14 cellular contexts compared by ENCODE assay signal in the genomic region with DNA sequence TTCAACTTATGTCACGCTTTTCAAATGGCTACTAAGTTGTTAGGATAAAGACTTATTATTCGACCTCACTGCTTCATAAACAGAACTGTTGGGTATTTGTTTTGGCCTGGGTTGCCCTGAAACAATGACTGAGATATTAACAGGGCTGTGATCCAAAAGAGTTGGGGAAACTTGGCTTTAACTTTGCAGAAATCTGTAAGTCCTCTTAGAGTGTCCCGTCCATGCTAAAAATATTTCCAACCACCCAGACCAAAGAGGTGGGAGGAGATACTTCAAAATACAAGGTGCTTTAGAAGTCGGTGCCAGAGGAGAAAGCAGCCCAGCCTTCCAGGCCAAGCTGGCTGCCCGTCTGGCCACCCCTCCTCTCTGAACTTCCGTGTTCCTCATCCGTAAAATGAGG. TPM values are rescaled to one million over a fixed set of nuclear protein-coding genes. Genes with fewer than 3 reads are reported as not detected.
A peak's percentile ranks its signal among the peaks of the same experiment; 100 is the strongest.
DNase-seq lines count a peak whose midpoint lies in the region; ATAC-seq and TF ChIP-seq lines count a peak whose summit lies in the region.
"Had no signal": no experiment of that assay in that cellular context is flagged by ENCODE, and none has a peak within 500 bp of the region (broad histone marks: within the 10 kb centered on the region; RNA-seq: fewer than 3 reads in every experiment).

No MANE protein-coding gene starts in this region.

- peak; percentile 59 for ATAC-seq in SK-N-SH treated with all-trans-retinoic acid at 6 μM for 48 hours
- no peak for ATAC-seq in HG03460 (IDR thresholded peaks at IDR 0.05; ENCODE audit: unreplicated experiment)
- no peak for ATAC-seq in HG02678 (IDR thresholded peaks at IDR 0.05; ENCODE audit: unreplicated experiment)

- intact Hi-C loops in A673 (cut with micrococcal nuclease; ENCODE audit: unreplicated experiment) (loop anchor here (5.0 kb wide), 1 partner anchor 109 kb away; no protein-coding TSS in a partner anchor), Calu3 (cut with micrococcal nuclease; ENCODE audit: unreplicated experiment) (loop anchor here (1.0 to 2.0 kb wide), 2 partner anchors 37 to 107 kb away; no protein-coding TSS in a partner anchor)

- peaks cover 78% of the 10 kb centered on the region for H3K36me3 Mint-ChIP-seq in Calu3 (ENCODE audit: insufficient read depth, unreplicated experiment)

- H3K4me1 ChIP-seq in BLaER1: peaks cover 40% of the 10 kb centered on the region
- peaks cover 4% of the 10 kb centered on the region for H3K4me1 ChIP-seq in A673 (ENCODE audit: insufficient read depth, low read length, poor library complexity, severe bottlenecking)

- H3K27me3 ChIP-seq in BLaER1 (no peaks in the 10 kb centered on the region), A673 (replicated peaks; ENCODE audit: insufficient read depth, low read depth, low read length, poor library complexity) (no peaks in the 10 kb centered on the region)

- POLR2A ChIA-PET in A673 (lab: Charles Lee; ENCODE audit: low non-redundant PET): interaction anchor here (0.6 kb wide), 2 partner anchors 38 to 77 kb away, joined by 3 to 5 read pairs; no protein-coding TSS in a partner anchor

- no peaks in the 10 kb centered on the region for H3K27me3 Mint-ChIP-seq in Calu3 (ENCODE audit: unreplicated experiment)
- H3K27me3 Mint-ChIP-seq: CD4-positive, alpha-beta memory T cell had no signal

- H3K4me3 Mint-ChIP-seq in Calu3 (ENCODE audit: low read depth, unreplicated experiment): no peak overlapping the region
- H3K4me3 Mint-ChIP-seq: CD4-positive, alpha-beta memory T cell had no signal

- no peak overlapping the region for H3K27ac Mint-ChIP-seq in Calu3 (ENCODE audit: unreplicated experiment)

- no TSS peak for BruUV-seq in A673 (replicated peaks; lab: Mats Ljungman, UMichigan)
- no TSS peak for BruUV-seq in Calu3 (replicated peaks; lab: Mats Ljungman, UMichigan)

- peaks cover 13% of the 10 kb centered on the region for H3K4me1 Mint-ChIP-seq in Calu3 (ENCODE audit: low read depth, unreplicated experiment)

- H3K4me2 ChIP-seq in BLaER1: peak overlapping the region; percentile 57; the same call in 1 of the 2 replicates

- no peaks in the 10 kb centered on the region for H3K9me3 Mint-ChIP-seq in Calu3 (ENCODE audit: low read depth, unreplicated experiment)
- H3K9me3 Mint-ChIP-seq: CD4-positive, alpha-beta memory T cell had no signal

- H3K36me3 ChIP-seq in BLaER1 (peaks cover 65% of the 10 kb centered on the region), A673 (ENCODE audit: insufficient read depth, low read length, poor library complexity, severe bottlenecking) (no peaks in the 10 kb centered on the region)

- no peak for TF ChIP-seq CTCF in fibroblast of the aortic adventitia (IDR thresholded peaks at IDR 0.05; ENCODE audit: insufficient read depth, low read length)
- no peak for TF ChIP-seq CTCF in A673 (conservative IDR thresholded peaks at IDR 0.05; ENCODE audit: low read depth, low read length)
- TF ChIP-seq CTCF in Calu3 (IDR thresholded peaks at IDR 0.05; ENCODE audit: unreplicated experiment): no peak

- no peaks in the 10 kb centered on the region for H3K9me3 ChIP-seq in BLaER1
- no peaks in the 10 kb centered on the region for H3K9me3 ChIP-seq in A673 (ENCODE audit: low read depth, low read length, poor library complexity, severe bottlenecking)

- peaks cover 14% of the 10 kb centered on the region; the same call in 1 of the 2 replicates for H4K20me1 ChIP-seq in BLaER1

- H3K27ac ChIP-seq in BLaER1 (no peak overlapping the region), A673 (ENCODE audit: low read depth, low read length, poor library complexity, severe bottlenecking) (no peak overlapping the region)

- DNase-seq in fibroblast of the aortic adventitia (ENCODE audit: low read depth): peak; percentile 95
- DNase-seq in pons (ENCODE audit: low spot score): peak; percentile 19
- no peak for DNase-seq in A673 (ENCODE audit: low spot score)
- DNase-seq in Calu3: no peak
- DNase-seq: activated CD4-positive, CD25-positive, alpha-beta regulatory T cell treated with anti-CD3 and anti-CD28 coated beads, Interleukin-2, amount 50 U/mL, for 72 hours; CD4-positive, alpha-beta memory T cell; mammary epithelial cell; NCI-H187 treated with DMSO at 0.1 percent for 48 hours had no signal

- CTCF ChIA-PET in A673 (lab: Charles Lee) (interaction anchor here (1.7 kb wide), 1 partner anchor 107 kb away, joined by 14 read pairs; no protein-coding TSS in a partner anchor), Calu3 (lab: Charles Lee) (interaction anchor here (0.5 to 2.8 kb wide), 17 partner anchors 9 to 155 kb away, joined by 3 to 49 read pairs (median 7); a partner anchor contains a TSS)

- H3K4me3 ChIP-seq in BLaER1 (no peak overlapping the region), fibroblast of the aortic adventitia (ENCODE audit: low read depth, low read length) (no peak overlapping the region), A673 (ENCODE audit: low read depth, low read length, poor library complexity, severe bottlenecking) (no peak overlapping the region)
- H3K4me3 ChIP-seq: skin epidermis had no signal

- no peak overlapping the region for H3K9ac ChIP-seq in BLaER1

TF ChIP-seq in SK-N-SH treated with all-trans-retinoic acid at 6 μM for 48 hours, 23 proteins besides CTCF, POLR2A, EP300 and RAD21:
- TF ChIP-seq ZFP30 (CRISPR knock-in tag; IDR thresholded peaks at IDR 0.05) (no peak), SNAI2 (CRISPR knock-in tag; IDR thresholded peaks at IDR 0.05) (no peak), TCF4 (CRISPR knock-in tag; IDR thresholded peaks at IDR 0.05; ENCODE audit: borderline replicate concordance) (no peak), ZNF8 (CRISPR knock-in tag; IDR thresholded peaks at IDR 0.05) (no peak), ISL1 (CRISPR knock-in tag; IDR thresholded peaks at IDR 0.05) (no peak), TOX (CRISPR knock-in tag; IDR thresholded peaks at IDR 0.05; ENCODE audit: borderline replicate concordance) (no peak), OSR1 (CRISPR knock-in tag; IDR thresholded peaks at IDR 0.05) (no peak), RARB (CRISPR knock-in tag; IDR thresholded peaks at IDR 0.05) (no peak), PPARA (CRISPR knock-in tag; IDR thresholded peaks at IDR 0.05; ENCODE audit: borderline replicate concordance) (no peak)
- TF ChIP-seq, protein P1, sequence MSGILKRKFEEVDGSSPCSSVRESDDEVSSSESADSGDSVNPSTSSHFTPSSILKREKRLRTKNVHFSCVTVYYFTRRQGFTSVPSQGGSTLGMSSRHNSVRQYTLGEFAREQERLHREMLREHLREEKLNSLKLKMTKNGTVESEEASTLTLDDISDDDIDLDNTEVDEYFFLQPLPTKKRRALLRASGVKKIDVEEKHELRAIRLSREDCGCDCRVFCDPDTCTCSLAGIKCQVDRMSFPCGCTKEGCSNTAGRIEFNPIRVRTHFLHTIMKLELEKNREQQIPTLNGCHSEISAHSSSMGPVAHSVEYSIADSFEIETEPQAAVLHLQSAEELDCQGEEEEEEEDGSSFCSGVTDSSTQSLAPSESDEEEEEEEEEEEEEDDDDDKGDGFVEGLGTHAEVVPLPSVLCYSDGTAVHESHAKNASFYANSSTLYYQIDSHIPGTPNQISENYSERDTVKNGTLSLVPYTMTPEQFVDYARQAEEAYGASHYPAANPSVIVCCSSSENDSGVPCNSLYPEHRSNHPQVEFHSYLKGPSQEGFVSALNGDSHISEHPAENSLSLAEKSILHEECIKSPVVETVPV (CRISPR knock-in tag; IDR thresholded peaks at IDR 0.05): no peak
- TF ChIP-seq, protein P2, sequence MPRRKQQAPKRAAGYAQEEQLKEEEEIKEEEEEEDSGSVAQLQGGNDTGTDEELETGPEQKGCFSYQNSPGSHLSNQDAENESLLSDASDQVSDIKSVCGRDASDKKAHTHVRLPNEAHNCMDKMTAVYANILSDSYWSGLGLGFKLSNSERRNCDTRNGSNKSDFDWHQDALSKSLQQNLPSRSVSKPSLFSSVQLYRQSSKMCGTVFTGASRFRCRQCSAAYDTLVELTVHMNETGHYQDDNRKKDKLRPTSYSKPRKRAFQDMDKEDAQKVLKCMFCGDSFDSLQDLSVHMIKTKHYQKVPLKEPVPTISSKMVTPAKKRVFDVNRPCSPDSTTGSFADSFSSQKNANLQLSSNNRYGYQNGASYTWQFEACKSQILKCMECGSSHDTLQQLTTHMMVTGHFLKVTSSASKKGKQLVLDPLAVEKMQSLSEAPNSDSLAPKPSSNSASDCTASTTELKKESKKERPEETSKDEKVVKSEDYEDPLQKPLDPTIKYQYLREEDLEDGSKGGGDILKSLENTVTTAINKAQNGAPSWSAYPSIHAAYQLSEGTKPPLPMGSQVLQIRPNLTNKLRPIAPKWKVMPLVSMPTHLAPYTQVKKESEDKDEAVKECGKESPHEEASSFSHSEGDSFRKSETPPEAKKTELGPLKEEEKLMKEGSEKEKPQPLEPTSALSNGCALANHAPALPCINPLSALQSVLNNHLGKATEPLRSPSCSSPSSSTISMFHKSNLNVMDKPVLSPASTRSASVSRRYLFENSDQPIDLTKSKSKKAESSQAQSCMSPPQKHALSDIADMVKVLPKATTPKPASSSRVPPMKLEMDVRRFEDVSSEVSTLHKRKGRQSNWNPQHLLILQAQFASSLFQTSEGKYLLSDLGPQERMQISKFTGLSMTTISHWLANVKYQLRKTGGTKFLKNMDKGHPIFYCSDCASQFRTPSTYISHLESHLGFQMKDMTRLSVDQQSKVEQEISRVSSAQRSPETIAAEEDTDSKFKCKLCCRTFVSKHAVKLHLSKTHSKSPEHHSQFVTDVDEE (CRISPR knock-in tag; IDR thresholded peaks at IDR 0.05): no peak
- TF ChIP-seq, protein P3, sequence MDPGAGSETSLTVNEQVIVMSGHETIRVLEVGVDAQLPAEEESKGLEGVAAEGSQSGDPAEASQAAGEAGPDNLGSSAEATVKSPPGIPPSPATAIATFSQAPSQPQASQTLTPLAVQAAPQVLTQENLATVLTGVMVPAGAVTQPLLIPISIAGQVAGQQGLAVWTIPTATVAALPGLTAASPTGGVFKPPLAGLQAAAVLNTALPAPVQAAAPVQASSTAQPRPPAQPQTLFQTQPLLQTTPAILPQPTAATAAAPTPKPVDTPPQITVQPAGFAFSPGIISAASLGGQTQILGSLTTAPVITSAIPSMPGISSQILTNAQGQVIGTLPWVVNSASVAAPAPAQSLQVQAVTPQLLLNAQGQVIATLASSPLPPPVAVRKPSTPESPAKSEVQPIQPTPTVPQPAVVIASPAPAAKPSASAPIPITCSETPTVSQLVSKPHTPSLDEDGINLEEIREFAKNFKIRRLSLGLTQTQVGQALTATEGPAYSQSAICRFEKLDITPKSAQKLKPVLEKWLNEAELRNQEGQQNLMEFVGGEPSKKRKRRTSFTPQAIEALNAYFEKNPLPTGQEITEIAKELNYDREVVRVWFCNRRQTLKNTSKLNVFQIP (CRISPR knock-in tag; IDR thresholded peaks at IDR 0.05; ENCODE audit: borderline replicate concordance, low read depth): no peak
TF ChIP-seq in SK-N-SH treated with all-trans-retinoic acid at 6 μM for 48 hours: peak in this region for 0.

RNA-seq across cellular contexts. Expression of a gene that starts 16.1 kb away (rescaled TPM):
- total RNA-seq in fibroblast of the aortic adventitia (ENCODE audit: low replicate concordance) (not detected in 2 replicates), A673 (2021) (0.22 TPM in 1 of 2 replicates, not detected in the other), Calu3 (2022) (0.85 and 0.88 TPM in 2 replicates)
- total RNA-seq: HT1080 had no signal

RNA-seq across cellular contexts. Expression of a gene that starts 38.8 kb away (rescaled TPM):
- total RNA-seq in fibroblast of the aortic adventitia (ENCODE audit: low replicate concordance) (1.6 and 3.3 TPM in 2 replicates), A673 (2021) (3.0 and 5.5 TPM in 2 replicates), Calu3 (2022) (26.7 and 33.2 TPM in 2 replicates)

RNA-seq across cellular contexts. Expression of a gene that starts 56.3 kb away (rescaled TPM):
- total RNA-seq in fibroblast of the aortic adventitia (ENCODE audit: low replicate concordance): 0.81 and 0.90 TPM in 2 replicates
- 1.0 and 1.4 TPM in 2 replicates for total RNA-seq in A673 (2021)
- 8.5 and 9.6 TPM in 2 replicates for total RNA-seq in Calu3 (2022)

Comparison
In these comparisons a context has a peak if more than half of its experiments do, and no peak if none do; other contexts are left out.
1. DNase-seq: peak in fibroblast of the aortic adventitia (single experiment) and pons (single experiment); none in A673 (single experiment) and Calu3 (single experiment).